In the genomic region with DNA sequence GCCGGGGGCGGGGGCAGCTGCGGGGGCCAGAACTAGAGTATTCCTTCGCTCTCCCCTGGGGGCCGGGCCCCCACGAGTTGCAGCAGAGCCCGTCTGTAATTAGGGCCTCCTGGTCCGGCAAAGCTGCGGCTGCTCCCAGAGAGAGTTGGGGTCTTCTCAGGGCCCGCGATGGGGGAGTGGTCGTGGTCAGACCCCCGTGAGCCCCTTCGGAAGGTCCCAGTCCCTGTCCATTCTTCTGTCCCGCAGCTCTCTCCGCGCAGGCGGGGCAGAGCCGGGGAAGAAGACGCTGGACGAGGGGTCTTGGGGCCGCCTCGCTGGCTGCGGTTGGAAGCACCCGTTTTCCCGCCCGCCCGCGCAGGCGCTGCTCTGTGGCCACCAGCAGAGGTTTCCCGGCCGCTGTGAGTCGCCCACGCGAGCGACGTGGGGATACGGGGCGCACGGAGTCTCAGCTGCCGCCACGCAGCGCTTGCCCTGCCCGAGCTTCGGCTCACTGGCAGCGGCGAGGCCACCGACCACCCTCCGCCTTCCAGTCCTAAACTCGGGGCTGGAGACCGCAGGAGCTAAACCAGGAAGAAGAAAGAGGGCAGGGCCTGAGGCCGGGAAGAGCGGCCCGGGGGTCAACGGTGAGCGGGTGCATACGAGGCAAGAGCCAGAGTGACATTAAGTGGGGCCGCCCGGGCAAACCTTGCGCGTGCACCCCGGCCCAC, we compare ENCODE assay signal across 14 cellular contexts. TPM values are rescaled to one million over a fixed set of nuclear protein-coding genes. Genes with fewer than 3 reads are reported as not detected.
DNase-seq lines count a peak whose midpoint lies in the region; ATAC-seq and TF ChIP-seq lines count a peak whose summit lies in the region.
"Had no signal": no experiment of that assay in that cellular context is flagged by ENCODE, and none has a peak within 500 bp of the region (broad histone marks: within the 10 kb centered on the region; RNA-seq: fewer than 3 reads in every experiment).

No MANE protein-coding gene starts in this region.

- peaks cover 100% of the 10 kb centered on the region for H3K27me3 Mint-ChIP-seq in WTC11 (ENCODE audit: low read depth)
- peaks cover 27% of the 10 kb centered on the region for H3K27me3 Mint-ChIP-seq in glutamatergic neuron (ENCODE audit: unreplicated experiment)
- H3K27me3 Mint-ChIP-seq in activated CD4-positive, alpha-beta memory T cell treated with anti-CD3 and anti-CD28 coated beads for 36 hours, result peaks cover 69% of the 10 kb centered on the region

- TF ChIP-seq CTCF in WTC11 (IDR thresholded peaks at IDR 0.05), result no peak
- TF ChIP-seq CTCF in glutamatergic neuron (IDR thresholded peaks at IDR 0.05; ENCODE audit: partially characterized antibody, unreplicated experiment), result no peak
- TF ChIP-seq CTCF in parathyroid adenoma (IDR thresholded peaks at IDR 0.05), result no peak

- H2AFZ ChIP-seq in parathyroid adenoma, result no peak overlapping the region

- H3K4me1 Mint-ChIP-seq in WTC11 (peaks cover 19% of the 10 kb centered on the region), glutamatergic neuron (ENCODE audit: low read depth, unreplicated experiment) (peaks cover 20% of the 10 kb centered on the region)
- H3K4me1 Mint-ChIP-seq in activated CD4-positive, alpha-beta memory T cell treated with anti-CD3 and anti-CD28 coated beads for 36 hours (ENCODE audit: low read depth), result peaks cover 12% of the 10 kb centered on the region

- no peaks in the 10 kb centered on the region for H3K36me3 ChIP-seq in BLaER1 treated with 17β-estradiol and CSF1 and Interleukin-3, amounts not matched to agents 10 nM and 100 nM
- no peaks in the 10 kb centered on the region for H3K36me3 ChIP-seq in parathyroid adenoma (ENCODE audit: control insufficient read depth, insufficient read depth, low read length)
- H3K36me3 ChIP-seq: thyroid gland had no signal

- POLR2A ChIA-PET in WTC11 (lab: Charles Lee), result no interaction called here
- POLR2A ChIA-PET in activated CD4-positive, alpha-beta memory T cell treated with anti-CD3 and anti-CD28 coated beads for 36 hours (lab: Charles Lee), result no interaction called here

- H3K36me3 Mint-ChIP-seq in WTC11, result no peaks in the 10 kb centered on the region
- no peaks in the 10 kb centered on the region for H3K36me3 Mint-ChIP-seq in glutamatergic neuron (ENCODE audit: unreplicated experiment)
- no peaks in the 10 kb centered on the region for H3K36me3 Mint-ChIP-seq in activated CD4-positive, alpha-beta memory T cell treated with anti-CD3 and anti-CD28 coated beads for 36 hours

- CTCF ChIA-PET in WTC11 (lab: Charles Lee), result interaction anchor here (1.1 to 2.3 kb wide), 2 partner anchors 92 to 318 kb away, joined by 6 to 8 read pairs; no protein-coding TSS in a partner anchor
- CTCF ChIA-PET in activated CD4-positive, alpha-beta memory T cell treated with anti-CD3 and anti-CD28 coated beads for 36 hours (lab: Charles Lee), result no interaction called here

- DNase-seq in WTC11 (ENCODE audit: low spot score), result peak; percentile 22
- DNase-seq in glutamatergic neuron, result no peak
- DNase-seq in NCI-H2081 (lab: John Stamatoyannopoulos, UW), result no peak
- DNase-seq in SKM-1 treated with dmso at 0.1 percent for 144 hours (lab: John Stamatoyannopoulos, UW; ENCODE audit: unreplicated experiment), result no peak
- no peak for DNase-seq in activated CD4-positive, alpha-beta memory T cell treated with anti-CD3 and anti-CD28 coated beads for 36 hours
- DNase-seq: activated T-cell treated with anti-CD3 and anti-CD28 coated beads, Interleukin-2, amount 50 U/mL, for 72 hours; NCI-H446; stimulated activated CD4-positive, alpha-beta T cell treated with anti-CD3 and anti-CD28 coated beads, Interleukin-2, amount 100 ng/mL, for 24 hours; thyroid gland had no signal

- peaks cover 11 to 31% (median 19%) of the 10 kb centered on the region in 10 experiments; a peak in 17 of 20 replicates for H3K4me1 ChIP-seq in BLaER1 treated with 17β-estradiol and CSF1 and Interleukin-3, amounts not matched to agents 10 nM and 100 nM
- H3K4me1 ChIP-seq in parathyroid adenoma, result no peaks in the 10 kb centered on the region

- 0 out of 22 replicates have a peak overlapping the region, but pooled peaks of 1 of the 11 experiments have one; percentile 32 for H3K9ac ChIP-seq in BLaER1 treated with 17β-estradiol and CSF1 and Interleukin-3, amounts not matched to agents 10 nM and 100 nM
- H3K9ac ChIP-seq in parathyroid adenoma, result no peak overlapping the region

- peaks cover 0 to 80% (median 72%) of the 10 kb centered on the region in 11 experiments; a peak in 18 of 22 replicates for H4K20me1 ChIP-seq in BLaER1 treated with 17β-estradiol and CSF1 and Interleukin-3, amounts not matched to agents 10 nM and 100 nM

- H3K9me3 Mint-ChIP-seq in WTC11, result no peaks in the 10 kb centered on the region
- peaks cover 13% of the 10 kb centered on the region for H3K9me3 Mint-ChIP-seq in glutamatergic neuron (ENCODE audit: unreplicated experiment)
- no peaks in the 10 kb centered on the region for H3K9me3 Mint-ChIP-seq in activated CD4-positive, alpha-beta memory T cell treated with anti-CD3 and anti-CD28 coated beads for 36 hours
- H3K9me3 Mint-ChIP-seq: activated T-cell treated with anti-CD3 and anti-CD28 coated beads, Interleukin-2, amount 50 U/mL, for 72 hours; T-helper 1 cell treated with Interleukin-12 subunit alpha and Interleukin-12 subunit beta and Interleukin-4 antibody, amounts not matched to agents 30 μg/mL and 1 μg/mL, for 36 hours had no signal

- H3K27ac Mint-ChIP-seq in WTC11 (no peak overlapping the region), glutamatergic neuron (ENCODE audit: unreplicated experiment) (no peak overlapping the region)
- no peak overlapping the region for H3K27ac Mint-ChIP-seq in activated CD4-positive, alpha-beta memory T cell treated with anti-CD3 and anti-CD28 coated beads for 36 hours
- H3K27ac Mint-ChIP-seq: activated T-cell treated with anti-CD3 and anti-CD28 coated beads, Interleukin-2, amount 50 U/mL, for 72 hours; T-helper 1 cell treated with Interleukin-12 subunit alpha and Interleukin-12 subunit beta and Interleukin-4 antibody, amounts not matched to agents 30 μg/mL and 1 μg/mL, for 36 hours had no signal

- H3K4me3 Mint-ChIP-seq in WTC11 (peak overlapping the region; percentile 34), glutamatergic neuron (ENCODE audit: unreplicated experiment) (peak overlapping the region; percentile 65)
- H3K4me3 Mint-ChIP-seq in activated CD4-positive, alpha-beta memory T cell treated with anti-CD3 and anti-CD28 coated beads for 36 hours, result no peak overlapping the region
- H3K4me3 Mint-ChIP-seq: T-helper 1 cell treated with Interleukin-12 subunit alpha and Interleukin-12 subunit beta and Interleukin-4 antibody, amounts not matched to agents 30 μg/mL and 1 μg/mL, for 36 hours had no signal

- no peaks in the 10 kb centered on the region for H3K79me2 ChIP-seq in parathyroid adenoma

- peaks cover 100% of the 10 kb centered on the region in 11 experiments for H3K27me3 ChIP-seq in BLaER1 treated with 17β-estradiol and CSF1 and Interleukin-3, amounts not matched to agents 10 nM and 100 nM
- peaks cover 24% of the 10 kb centered on the region for H3K27me3 ChIP-seq in parathyroid adenoma (ENCODE audit: control insufficient read depth, insufficient read depth, low read length)

- no peaks in the 10 kb centered on the region for H3K9me3 ChIP-seq in BLaER1 treated with 17β-estradiol and CSF1 and Interleukin-3, amounts not matched to agents 10 nM and 100 nM (replicated peaks in 1 of 11)
- H3K9me3 ChIP-seq in parathyroid adenoma (ENCODE audit: control insufficient read depth, low read length), result no peaks in the 10 kb centered on the region
- H3K9me3 ChIP-seq: thyroid gland had no signal

- H3K27ac ChIP-seq in BLaER1 treated with 17β-estradiol and CSF1 and Interleukin-3, amounts not matched to agents 10 nM and 100 nM, result no peak overlapping the region
- H3K27ac ChIP-seq in parathyroid adenoma, result no peak overlapping the region
- H3K27ac ChIP-seq: thyroid gland had no signal

- peak overlapping the region; percentile 13 to 92 (median 51); a peak in 20 of 22 replicates for H3K4me2 ChIP-seq in BLaER1 treated with 17β-estradiol and CSF1 and Interleukin-3, amounts not matched to agents 10 nM and 100 nM
- peak overlapping the region; percentile 69 for H3K4me2 ChIP-seq in parathyroid adenoma (ENCODE audit: low read length)

- intact Hi-C loops in activated CD4-positive, alpha-beta memory T cell treated with anti-CD3 and anti-CD28 coated beads for 36 hours (cut with micrococcal nuclease), result loop anchor here (10.0 kb wide), 1 partner anchor 200 kb away; no protein-coding TSS in a partner anchor

- ATAC-seq in WTC11, result 0 out of 2 replicates have a peak, but pooled peaks have one; percentile 5
- no peak for ATAC-seq in HG03045 (IDR thresholded peaks at IDR 0.05; ENCODE audit: unreplicated experiment)
- ATAC-seq: activated T-cell treated with anti-CD3 and anti-CD28 coated beads, Interleukin-2, amount 50 U/mL, for 72 hours had no signal

- peak overlapping the region in 8 of 10 experiments; percentile 28 to 60 (median 44); a peak in 14 of 20 replicates for H3K4me3 ChIP-seq in BLaER1 treated with 17β-estradiol and CSF1 and Interleukin-3, amounts not matched to agents 10 nM and 100 nM
- H3K4me3 ChIP-seq in parathyroid adenoma (ENCODE audit: low read depth, low read length), result peak overlapping the region; percentile 7

TF ChIP-seq in WTC11, 78 proteins besides CTCF, POLR2A, EP300 and RAD21 (continues in another document):
- TF ChIP-seq TP53 (CRISPR knock-in tag; IDR thresholded peaks at IDR 0.05) (no peak), GTF2I (CRISPR knock-in tag; conservative IDR thresholded peaks at IDR 0.05) (no peak), MYBL2 (CRISPR knock-in tag; IDR thresholded peaks at IDR 0.05) (no peak)
- TF ChIP-seq, protein P1, sequence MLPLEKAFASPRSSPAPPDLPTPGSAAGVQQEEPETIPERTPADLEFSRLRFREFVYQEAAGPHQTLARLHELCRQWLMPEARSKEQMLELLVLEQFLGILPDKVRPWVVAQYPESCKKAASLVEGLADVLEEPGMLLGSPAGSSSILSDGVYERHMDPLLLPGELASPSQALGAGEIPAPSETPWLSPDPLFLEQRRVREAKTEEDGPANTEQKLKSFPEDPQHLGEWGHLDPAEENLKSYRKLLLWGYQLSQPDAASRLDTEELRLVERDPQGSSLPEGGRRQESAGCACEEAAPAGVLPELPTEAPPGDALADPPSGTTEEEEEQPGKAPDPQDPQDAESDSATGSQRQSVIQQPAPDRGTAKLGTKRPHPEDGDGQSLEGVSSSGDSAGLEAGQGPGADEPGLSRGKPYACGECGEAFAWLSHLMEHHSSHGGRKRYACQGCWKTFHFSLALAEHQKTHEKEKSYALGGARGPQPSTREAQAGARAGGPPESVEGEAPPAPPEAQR (CRISPR knock-in tag; IDR thresholded peaks at IDR 0.05), result no peak

RNA-seq across cellular contexts. Expression of a gene that starts 7.3 kb away (rescaled TPM):
- total RNA-seq in WTC11 (2021), result not detected in 3 replicates
- total RNA-seq in glutamatergic neuron (ENCODE audit: unreplicated experiment), result 0.47 TPM
- not detected for total RNA-seq in activated CD4-positive, alpha-beta memory T cell treated with anti-CD3 and anti-CD28 coated beads for 36 hours
- total RNA-seq: activated T-cell treated with anti-CD3 and anti-CD28 coated beads, Interleukin-2, amount 50 U/mL, for 72 hours; dermis microvascular lymphatic vessel endothelial cell had no signal
